Comparison of ENCODE assay signal across 12 cellular contexts in genomic region chr4:88533937-88534750, GRCh38. TPM values are rescaled to one million over a fixed set of nuclear protein-coding genes. Genes with fewer than 3 reads are reported as not detected.
DNase-seq lines count a peak whose midpoint lies in the region; ATAC-seq and TF ChIP-seq lines count a peak whose summit lies in the region.
"Had no signal": no experiment of that assay in that cellular context is flagged by ENCODE, and none has a peak within 500 bp of the region (broad histone marks: within the 10 kb centered on the region; RNA-seq: fewer than 3 reads in every experiment).

No MANE protein-coding gene starts in this region.

- H3K4me2 ChIP-seq in skeletal muscle satellite cell (ENCODE audit: low read length) = peak overlapping the region; percentile 79

- no peak for TF ChIP-seq POLR2A in transverse colon (IDR thresholded peaks at IDR 0.05)

- in situ Hi-C loops in transverse colon (cut with MboI; ENCODE audit: low pct_ligation_motif_present in 1 of 4, low pct_unique_long_range_greater_than_20kb in 1 of 4, low sequenced_read_pairs in 3 of 4) = loop anchor here (10.0 to 25.0 kb wide), 6 partner anchors 121 to 503 kb away; no protein-coding TSS in a partner anchor

- no peak overlapping the region for H3K27ac ChIP-seq in transverse colon
- H3K27ac ChIP-seq: neutrophil, VCaP had no signal

- no peak for TF ChIP-seq EP300 in transverse colon (IDR thresholded peaks at IDR 0.05; ENCODE audit: low read depth)

- TF ChIP-seq CTCF in fibroblast of mammary gland (conservative IDR thresholded peaks at IDR 0.05; ENCODE audit: control insufficient read depth, insufficient read depth, low read depth, low read length) (no peak), transverse colon (IDR thresholded peaks at IDR 0.05) (no peak)

- no peaks in the 10 kb centered on the region for H3K9me3 ChIP-seq in skeletal muscle satellite cell (replicated peaks; ENCODE audit: low read length)
- H3K9me3 ChIP-seq in transverse colon = no peaks in the 10 kb centered on the region
- H3K9me3 ChIP-seq: neutrophil had no signal

- intact Hi-C loops in transverse colon (cut with DNase I; ENCODE audit: low total_unique reads) = no loop called here

- DNase-seq in HCEC 1CT (peak; percentile 85), SW 1271 (lab: John Stamatoyannopoulos, UW) (peak; percentile 53 to 68), fibroblast of mammary gland (ENCODE audit: low read depth) (peak; percentile 96), NCI-H345 (lab: John Stamatoyannopoulos, UW) (no peak), transverse colon (no peak), NCI-H1930 (lab: John Stamatoyannopoulos, UW) (no peak)
- DNase-seq: NCI-H1694 had no signal

- H3K27me3 ChIP-seq in skeletal muscle satellite cell (ENCODE audit: control insufficient read depth, insufficient read depth, low read length) = no peaks in the 10 kb centered on the region
- H3K27me3 ChIP-seq in transverse colon = no peaks in the 10 kb centered on the region
- H3K27me3 ChIP-seq: neutrophil had no signal

- H3K9ac ChIP-seq in skeletal muscle satellite cell (ENCODE audit: low read depth, low read length) = peak overlapping the region; percentile 84

- ATAC-seq in GM18517 (IDR thresholded peaks at IDR 0.05; ENCODE audit: unreplicated experiment) = no peak
- ATAC-seq: HCT116 had no signal

- H3K36me3 ChIP-seq in skeletal muscle satellite cell (ENCODE audit: insufficient read depth, low read length) (no peaks in the 10 kb centered on the region), transverse colon (no peaks in the 10 kb centered on the region)
- H3K36me3 ChIP-seq: neutrophil had no signal

- WGBS in transverse colon (ENCODE audit: low coverage in 1 of 2), 2 donors = 45 to 72% methylated on average over 2 to 4 of the region's 4 CpGs

- H3K4me1 ChIP-seq in skeletal muscle satellite cell (ENCODE audit: control insufficient read depth, insufficient read depth, low read length) (peaks cover 36% of the 10 kb centered on the region), transverse colon (no peaks in the 10 kb centered on the region)

- peak overlapping the region; percentile 23 for H3K4me3 ChIP-seq in fibroblast of mammary gland (ENCODE audit: control insufficient read depth, low read depth, low read length)
- H3K4me3 ChIP-seq in skeletal muscle satellite cell (ENCODE audit: low read length) = peak overlapping the region; percentile 52
- H3K4me3 ChIP-seq in transverse colon = no peak overlapping the region

RNA-seq across cellular contexts. Expression of gene PYURF, which starts 10.6 kb away (rescaled TPM):
- total RNA-seq in skeletal muscle satellite cell (2012; rRNA removed) = 63.9 and 64.7 TPM in 2 replicates
- total RNA-seq in transverse colon = 10 to 100 TPM; 50.4 to 77.1 (median 63.8) TPM

RNA-seq across cellular contexts. Expression of gene HERC3, which starts 58.1 kb away (rescaled TPM):
- 16.0 and 23.4 TPM in 2 replicates for total RNA-seq in skeletal muscle satellite cell (2012; rRNA removed)
- total RNA-seq in transverse colon = 10 to 100 TPM; 38.9 to 64.1 (median 55.1) TPM

Comparison
In these comparisons a context has a peak if more than half of its experiments do, and no peak if none do; other contexts are left out.
1. DNase-seq: peak in HCEC 1CT (single experiment), SW 1271 (2 of 2) and fibroblast of mammary gland (single experiment); none in NCI-H345 (single experiment), transverse colon (single experiment) and NCI-H1930 (0 of 2).
2. H3K4me3 ChIP-seq: peak in fibroblast of mammary gland (single experiment) and skeletal muscle satellite cell (single experiment); none in transverse colon (0 of 4).